Comparison of ENCODE assay signal across 18 cellular contexts in genomic region chr6:32123681-32124080, GRCh38. TPM values are rescaled to one million over a fixed set of nuclear protein-coding genes. Genes with fewer than 3 reads are reported as not detected.
DNase-seq lines count a peak whose midpoint lies in the region; TF ChIP-seq lines count a peak whose summit lies in the region.
"Had no signal": no experiment of that assay in that cellular context is flagged by ENCODE, and none has a peak within 500 bp of the region (broad histone marks: within the 10 kb centered on the region; RNA-seq: fewer than 3 reads in every experiment).

No MANE protein-coding gene starts in this region.

- H3K27ac Mint-ChIP-seq in CD14-positive monocyte, result peak overlapping the region; percentile 12 to 83 (median 47)
- no peak overlapping the region for H3K27ac Mint-ChIP-seq in neural crest cell (ENCODE audit: unreplicated experiment)
- H3K27ac Mint-ChIP-seq: GM23338 had no signal

- no peak for TF ChIP-seq EP300 in sigmoid colon (IDR thresholded peaks at IDR 0.05)

- no peaks in the 10 kb centered on the region for H3K9me3 ChIP-seq in sigmoid colon

- peaks cover 0 to 2% (median 0%) of the 10 kb centered on the region in 3 donors for H3K27me3 Mint-ChIP-seq in CD14-positive monocyte (ENCODE audit: low read depth in 3 of 3)
- no peaks in the 10 kb centered on the region for H3K27me3 Mint-ChIP-seq in neural crest cell (ENCODE audit: low read depth)
- H3K27me3 Mint-ChIP-seq: CD4-positive, alpha-beta memory T cell; IgD-negative memory B cell had no signal

- intact Hi-C loops in CD14-positive monocyte (cut with micrococcal nuclease) (loop anchor here in 1 of 2 donors (5.0 kb wide), 1 partner anchor 54 kb away; the partner anchor contains the start of genes AGPAT1 and RNF5), sigmoid colon (cut with DNase I) (loop anchor here (10.0 kb wide), 1 partner anchor 219 kb away; the partner anchor contains the start of gene ZBTB12)

- no peaks in the 10 kb centered on the region for H3K27me3 ChIP-seq in sigmoid colon

- DNase-seq in CD14-positive monocyte (ENCODE audit: low spot score) (no peak), G401 (ENCODE audit: low spot score) (peak; percentile 71), cerebellar cortex (ENCODE audit: low spot score) (peak; percentile 56), neural crest cell (ENCODE audit: low read depth, low spot score) (no peak), AG08396 (ENCODE audit: low spot score) (no peak), sigmoid colon (no peak)
- DNase-seq: ACHN; AML-193; CD4-positive, alpha-beta memory T cell; DMS153; DMS79; GF-D8; HCEC 1CT; HFFc6 had no signal

- peaks cover 58 to 77% of the 10 kb centered on the region in 2 donors for H3K36me3 Mint-ChIP-seq in CD14-positive monocyte
- H3K36me3 Mint-ChIP-seq in neural crest cell (ENCODE audit: low read depth), result peaks cover 12% of the 10 kb centered on the region

- 92% methylated on average over 4 of the region's 4 CpGs for WGBS in sigmoid colon, 2 donors

- peaks cover 21 to 76% (median 50%) of the 10 kb centered on the region in 4 donors for H3K36me3 ChIP-seq in sigmoid colon

- in situ Hi-C loops in G401 (cut with HindIII; ENCODE audit: low sequenced_read_pairs), result no loop called here

- no peak overlapping the region for H3K4me3 Mint-ChIP-seq in CD14-positive monocyte
- H3K4me3 Mint-ChIP-seq in neural crest cell, result peak overlapping the region; percentile 52
- H3K4me3 Mint-ChIP-seq: GM23338, HFFc6, IgD-negative memory B cell had no signal

- H3K9me3 Mint-ChIP-seq in CD14-positive monocyte, result peaks cover 0 to 2% (median 0%) of the 10 kb centered on the region in 7 donors
- H3K9me3 Mint-ChIP-seq in neural crest cell, result no peaks in the 10 kb centered on the region
- H3K9me3 Mint-ChIP-seq: CD4-positive, alpha-beta memory T cell; GM23338; HFFc6; IgD-negative memory B cell had no signal

- H3K4me1 Mint-ChIP-seq in CD14-positive monocyte, result peaks cover 35% of the 10 kb centered on the region
- H3K4me1 Mint-ChIP-seq in neural crest cell, result peaks cover 40% of the 10 kb centered on the region

- TF ChIP-seq CTCF in CD14-positive monocyte (IDR thresholded peaks at IDR 0.05) (no peak), neural crest cell (conservative IDR thresholded peaks at IDR 0.05) (no peak), sigmoid colon (IDR thresholded peaks at IDR 0.05) (no peak)

- H3K27ac ChIP-seq in sigmoid colon, result no peak overlapping the region
- H3K27ac ChIP-seq: C4-2B had no signal

- no peak overlapping the region for H3K4me3 ChIP-seq in sigmoid colon
- H3K4me3 ChIP-seq: GM23338 had no signal

- TF ChIP-seq POLR2A in sigmoid colon (IDR thresholded peaks at IDR 0.05), result no peak

- H3K4me1 ChIP-seq in sigmoid colon, result peaks cover 0 to 28% (median 27%) of the 10 kb centered on the region in 4 donors

RNA-seq across cellular contexts. Expression of gene ATF6B, which starts 4.4 kb away (rescaled TPM):
- 10 to 100 TPM; 15.7 to 17.8 TPM for polyA plus RNA-seq in CD14-positive monocyte
- 21.1 and 23.1 TPM in 2 replicates for total RNA-seq in G401 (2014; rRNA removed; shearing (Covaris generic))
- 83.6 and 87.1 TPM in 2 replicates for total RNA-seq in neural crest cell
- total RNA-seq in sigmoid colon, result 10 to 100 TPM; 24.5 to 73.4 (median 24.8) TPM
- 10 to 100 TPM; 10.9 to 93.6 (median 14.4) TPM for polyA plus RNA-seq in sigmoid colon

RNA-seq across cellular contexts. Expression of gene FKBPL, which starts 6.4 kb away (rescaled TPM):
- 1 to 10 TPM; 1.2 to 1.8 TPM for polyA plus RNA-seq in CD14-positive monocyte
- 9.5 and 20.2 TPM in 2 replicates for total RNA-seq in G401 (2014; rRNA removed; shearing (Covaris generic))
- total RNA-seq in neural crest cell, result 12.4 and 13.0 TPM in 2 replicates
- total RNA-seq in sigmoid colon, result 1 to 10 TPM; 2.1 to 5.5 (median 4.2) TPM
- 10 to 100 TPM in 1 of 3 donors, 1 to 10 TPM in 2; 4.9 to 10.4 (median 6.0) TPM for polyA plus RNA-seq in sigmoid colon

RNA-seq across cellular contexts. Expression of gene TNXB, which starts 14.5 kb away (rescaled TPM):
- polyA plus RNA-seq in CD14-positive monocyte (not detected), sigmoid colon (10 to 100 TPM in 1 of 3 donors, 1 to 10 TPM in 2; 1.4 to 16.4 (median 7.2) TPM)
- under 0.01 TPM in 1 of 2 replicates, not detected in the other for total RNA-seq in G401 (2014; rRNA removed; shearing (Covaris generic))
- total RNA-seq in neural crest cell (4.6 and 6.6 TPM in 2 replicates), sigmoid colon (100 to 1,000 TPM in 3 of 4 donors, 10 to 100 TPM in 1; 66.0 to 224 (median 116) TPM)

RNA-seq across cellular contexts. Expression of gene PRRT1, which starts 28.1 kb away (rescaled TPM):
- polyA plus RNA-seq in CD14-positive monocyte (not detected), sigmoid colon (1 to 10 TPM in 2 of 3 donors, under 1 TPM in 1; 0.46 to 3.3 (median 1.8) TPM)
- 0.51 TPM in 1 of 2 replicates, not detected in the other for total RNA-seq in G401 (2014; rRNA removed; shearing (Covaris generic))
- total RNA-seq in neural crest cell (3.1 and 4.1 TPM in 2 replicates), sigmoid colon (1 to 10 TPM; 1.8 to 6.1 (median 3.1) TPM)
- total RNA-seq: Daoy, GM23338 had no signal
- polyA plus RNA-seq: IgD-negative memory B cell had no signal

RNA-seq across cellular contexts. Expression of gene PPT2, which starts 30.3 kb away (rescaled TPM):
- polyA plus RNA-seq in CD14-positive monocyte, result 1 to 10 TPM; 1.8 to 4.0 TPM
- 37.3 and 38.5 TPM in 2 replicates for total RNA-seq in G401 (2014; rRNA removed; shearing (Covaris generic))
- total RNA-seq in neural crest cell, result 60.9 and 62.3 TPM in 2 replicates
- 100 to 1,000 TPM in 2 of 4 donors, 10 to 100 TPM in 2; 15.5 to 126 (median 62.7) TPM for total RNA-seq in sigmoid colon
- 10 to 100 TPM in 1 of 3 donors, 1 to 10 TPM in 2; 3.0 to 13.0 (median 5.4) TPM for polyA plus RNA-seq in sigmoid colon

Comparison
In these comparisons a context has a peak if more than half of its experiments do, and no peak if none do; other contexts are left out.
1. DNase-seq: peak in G401 (single experiment) and cerebellar cortex (single experiment); none in CD14-positive monocyte (single experiment), neural crest cell (single experiment), AG08396 (single experiment) and sigmoid colon (single experiment).